ENCODE assay signal across 8 cellular contexts in genomic region chr17:81891303-81891552, GRCh38. TPM values are rescaled to one million over a fixed set of nuclear protein-coding genes. Genes with fewer than 3 reads are reported as not detected.
DNase-seq lines count a peak whose midpoint lies in the region; ATAC-seq and TF ChIP-seq lines count a peak whose summit lies in the region.

No MANE protein-coding gene starts in this region.

- CTCF ChIA-PET in activated naive CD4-positive, alpha-beta T cell treated with anti-CD3 and anti-CD28 coated beads, Interleukin-2, amount 10 ng/mL, durations not matched to agents 7 days and 5 days (lab: Charles Lee), result interaction anchor here (0.6 to 1.3 kb wide), 3 partner anchors 22 to 36 kb away, joined by 3 read pairs; no protein-coding TSS in a partner anchor
- CTCF ChIA-PET in activated CD4-positive, alpha-beta memory T cell treated with anti-CD3 and anti-CD28 coated beads for 36 hours (lab: Charles Lee), result no interaction called here

- H3K36me3 ChIP-seq in upper lobe of left lung, result peaks cover 17 to 65% (median 52%) of the 10 kb centered on the region in 4 donors

- H3K4me1 Mint-ChIP-seq in activated naive CD4-positive, alpha-beta T cell treated with anti-CD3 and anti-CD28 coated beads, Interleukin-2, amount 10 ng/mL, durations not matched to agents 7 days and 5 days, result peaks cover 37% of the 10 kb centered on the region
- H3K4me1 Mint-ChIP-seq in activated CD4-positive, alpha-beta memory T cell treated with anti-CD3 and anti-CD28 coated beads for 36 hours (ENCODE audit: low read depth), result peaks cover 26% of the 10 kb centered on the region

- H3K4me3 ChIP-seq in upper lobe of left lung, result peak overlapping the region; percentile 83 to 100 (median 94)

- no peak for TF ChIP-seq POLR2A in upper lobe of left lung (IDR thresholded peaks at IDR 0.05)

- intact Hi-C loops in activated CD4-positive, alpha-beta memory T cell treated with anti-CD3 and anti-CD28 coated beads for 36 hours (cut with micrococcal nuclease), result loop anchor here (1.0 kb wide), 1 partner anchor 20 kb away; the partner anchor contains the start of gene ARHGDIA

- H3K9me3 Mint-ChIP-seq in activated naive CD4-positive, alpha-beta T cell treated with anti-CD3 and anti-CD28 coated beads, Interleukin-2, amount 10 ng/mL, durations not matched to agents 7 days and 5 days, result no peaks in the 10 kb centered on the region
- H3K9me3 Mint-ChIP-seq in activated CD4-positive, alpha-beta memory T cell treated with anti-CD3 and anti-CD28 coated beads for 36 hours, result no peaks in the 10 kb centered on the region

- no peak for DNase-seq in activated naive CD4-positive, alpha-beta T cell treated with anti-CD3 and anti-CD28 coated beads, Interleukin-2, amount 10 ng/mL, durations not matched to agents 7 days and 5 days
- no peak for DNase-seq in activated naive CD4-positive, alpha-beta T cell treated with Interleukin-2 at 50 U/mL for 16 hours
- DNase-seq in activated CD4-positive, alpha-beta memory T cell treated with anti-CD3 and anti-CD28 coated beads for 36 hours, result no peak
- DNase-seq in upper lobe of left lung (no peak), GM13976 (ENCODE audit: low spot score) (no peak), NCI-H345 treated with DMSO at 0.1 percent for 48 hours (lab: John Stamatoyannopoulos, UW; ENCODE audit: unreplicated experiment) (no peak)

- no CpG with 5 or more reads among the region's 40 CpGs for WGBS in upper lobe of left lung, 2 donors

- H3K36me3 Mint-ChIP-seq in activated naive CD4-positive, alpha-beta T cell treated with anti-CD3 and anti-CD28 coated beads, Interleukin-2, amount 10 ng/mL, durations not matched to agents 7 days and 5 days, result peaks cover 37% of the 10 kb centered on the region
- H3K36me3 Mint-ChIP-seq in activated CD4-positive, alpha-beta memory T cell treated with anti-CD3 and anti-CD28 coated beads for 36 hours, result peaks cover 45% of the 10 kb centered on the region

- TF ChIP-seq CTCF in upper lobe of left lung (IDR thresholded peaks at IDR 0.05), result no peak
- TF ChIP-seq CTCF in GM13976 (IDR thresholded peaks at IDR 0.05; ENCODE audit: borderline replicate concordance, control extremely low read depth, extremely low read depth, insufficient read depth, missing control alignments), result no peak

- TF ChIP-seq EP300 in upper lobe of left lung (IDR thresholded peaks at IDR 0.05), result no peak

- H3K27me3 Mint-ChIP-seq in activated naive CD4-positive, alpha-beta T cell treated with anti-CD3 and anti-CD28 coated beads, Interleukin-2, amount 10 ng/mL, durations not matched to agents 7 days and 5 days, result no peaks in the 10 kb centered on the region
- H3K27me3 Mint-ChIP-seq in activated CD4-positive, alpha-beta memory T cell treated with anti-CD3 and anti-CD28 coated beads for 36 hours, result no peaks in the 10 kb centered on the region

- peaks cover 17 to 30% (median 23%) of the 10 kb centered on the region in 4 donors for H3K4me1 ChIP-seq in upper lobe of left lung

- peak overlapping the region; percentile 99 for H3K27ac Mint-ChIP-seq in activated naive CD4-positive, alpha-beta T cell treated with anti-CD3 and anti-CD28 coated beads, Interleukin-2, amount 10 ng/mL, durations not matched to agents 7 days and 5 days
- H3K27ac Mint-ChIP-seq in activated CD4-positive, alpha-beta memory T cell treated with anti-CD3 and anti-CD28 coated beads for 36 hours, result peak overlapping the region; percentile 97

- H3K27ac ChIP-seq in layer of hippocampus (ENCODE audit: low read depth, low read length) (peak overlapping the region; percentile 93), upper lobe of left lung (peak overlapping the region; percentile 93 to 95 (median 94))

- POLR2A ChIA-PET in activated CD4-positive, alpha-beta memory T cell treated with anti-CD3 and anti-CD28 coated beads for 36 hours (lab: Charles Lee), result interaction anchor here (0.6 to 2.2 kb wide), 5 partner anchors 12 to 206 kb away, joined by 3 to 16 read pairs (median 4); partner anchors contain the start of genes ARHGDIA and PCYT2

- ATAC-seq in upper lobe of left lung (ENCODE audit: low FRiP score in 2 of 2), result no peak
- no peak for ATAC-seq in HG03196 (IDR thresholded peaks at IDR 0.05; ENCODE audit: unreplicated experiment)

- H3K9me3 ChIP-seq in upper lobe of left lung, result no peaks in the 10 kb centered on the region

- H3K4me3 Mint-ChIP-seq in activated naive CD4-positive, alpha-beta T cell treated with anti-CD3 and anti-CD28 coated beads, Interleukin-2, amount 10 ng/mL, durations not matched to agents 7 days and 5 days, result peak overlapping the region; percentile 96
- peak overlapping the region; percentile 93 for H3K4me3 Mint-ChIP-seq in activated CD4-positive, alpha-beta memory T cell treated with anti-CD3 and anti-CD28 coated beads for 36 hours

- in situ Hi-C loops in GM13976 (cut with MboI; ENCODE audit: low sequenced_read_pairs, unreplicated experiment), result no loop called here

- H3K27me3 ChIP-seq in layer of hippocampus (ENCODE audit: control insufficient read depth, insufficient read depth, low read length) (no peaks in the 10 kb centered on the region), upper lobe of left lung (no peaks in the 10 kb centered on the region)

RNA-seq across cellular contexts. Expression of gene ALYREF, which starts 0.2 kb away (rescaled TPM):
- 100 to 1,000 TPM; 208 to 210 TPM for total RNA-seq in activated CD4-positive, alpha-beta memory T cell treated with anti-CD3 and anti-CD28 coated beads for 36 hours
- total RNA-seq in upper lobe of left lung, result 10 to 100 TPM; 43.0 to 71.0 (median 60.1) TPM

RNA-seq across cellular contexts. Expression of gene ANAPC11, which starts 0.3 kb away (rescaled TPM):
- 100 to 1,000 TPM; 172 to 173 TPM for total RNA-seq in activated CD4-positive, alpha-beta memory T cell treated with anti-CD3 and anti-CD28 coated beads for 36 hours
- total RNA-seq in upper lobe of left lung, result 100 to 1,000 TPM in 3 of 6 donors, 10 to 100 TPM in 3; 24.1 to 138 (median 99.2) TPM

RNA-seq across cellular contexts. Expression of gene NPB, which starts 10.8 kb away (rescaled TPM):
- not detected for total RNA-seq in activated CD4-positive, alpha-beta memory T cell treated with anti-CD3 and anti-CD28 coated beads for 36 hours
- total RNA-seq in upper lobe of left lung, result 1 to 10 TPM in 1 of 6 donors, under 1 TPM in 2, not detected in 3; 0.37 to 1.8 (median 0.94) TPM

RNA-seq across cellular contexts. Expression of gene PCYT2, which starts 20.0 kb away (rescaled TPM):
- 10 to 100 TPM; 28.8 to 29.7 TPM for total RNA-seq in activated CD4-positive, alpha-beta memory T cell treated with anti-CD3 and anti-CD28 coated beads for 36 hours
- 10 to 100 TPM; 29.1 to 63.1 (median 52.2) TPM for total RNA-seq in upper lobe of left lung

RNA-seq across cellular contexts. Expression of gene ARHGDIA, which starts 20.1 kb away (rescaled TPM):
- 100 to 1,000 TPM; 526 to 531 TPM for total RNA-seq in activated CD4-positive, alpha-beta memory T cell treated with anti-CD3 and anti-CD28 coated beads for 36 hours
- total RNA-seq in upper lobe of left lung, result 100 to 1,000 TPM; 171 to 522 (median 302) TPM
